Comparison of ENCODE assay signal across 8 cellular contexts in genomic region chr1:202349263-202349928, GRCh38. TPM values are rescaled to one million over a fixed set of nuclear protein-coding genes. Genes with fewer than 3 reads are reported as not detected.
DNase-seq lines count a peak whose midpoint lies in the region; ATAC-seq and TF ChIP-seq lines count a peak whose summit lies in the region.

No MANE protein-coding gene starts in this region.

- no peak overlapping the region for H3K27ac ChIP-seq in OCI-LY1 (ENCODE audit: low read depth, low read length, poor library complexity, severe bottlenecking)

- no peaks in the 10 kb centered on the region for H3K27me3 Mint-ChIP-seq in MCF 10A (ENCODE audit: insufficient read depth, unreplicated experiment)

- H3K36me3 Mint-ChIP-seq in MCF 10A (ENCODE audit: insufficient read depth, unreplicated experiment): no peaks in the 10 kb centered on the region
- H3K36me3 Mint-ChIP-seq in stimulated activated effector memory CD8-positive, alpha-beta T cell treated with anti-CD3 and anti-CD28 coated beads, Interleukin-12 subunit alpha, Interleukin-12 subunit beta, amount 100 ng/mL, for 72 hours: peaks cover 6% of the 10 kb centered on the region

- no peaks in the 10 kb centered on the region for H3K9me3 ChIP-seq in OCI-LY1 (ENCODE audit: low read length)

- H3K4me3 ChIP-seq in OCI-LY1 (ENCODE audit: low read depth, low read length, poor library complexity, severe bottlenecking): peak overlapping the region; percentile 93

- no peaks in the 10 kb centered on the region for H3K9me3 Mint-ChIP-seq in MCF 10A (ENCODE audit: unreplicated experiment)
- no peaks in the 10 kb centered on the region for H3K9me3 Mint-ChIP-seq in stimulated activated effector memory CD8-positive, alpha-beta T cell treated with anti-CD3 and anti-CD28 coated beads, Interleukin-12 subunit alpha, Interleukin-12 subunit beta, amount 100 ng/mL, for 72 hours

- H3K27me3 ChIP-seq in OCI-LY1 (ENCODE audit: insufficient read depth, low read length): no peaks in the 10 kb centered on the region

- H3K27ac Mint-ChIP-seq in MCF 10A (ENCODE audit: low read depth, unreplicated experiment): peak overlapping the region; percentile 78
- H3K27ac Mint-ChIP-seq in stimulated activated effector memory CD8-positive, alpha-beta T cell treated with anti-CD3 and anti-CD28 coated beads, Interleukin-12 subunit alpha, Interleukin-12 subunit beta, amount 100 ng/mL, for 72 hours: peak overlapping the region; percentile 96

- CTCF ChIA-PET in MCF 10A (lab: Yijun Ruan, JAX): interaction anchor here (0.5 to 4.2 kb wide), 13 partner anchors 7 to 390 kb away, joined by 3 to 29 read pairs (median 3); partner anchors contain the start of gene UBE2T

- TF ChIP-seq CTCF in OCI-LY1 (IDR thresholded peaks at IDR 0.05; ENCODE audit: low read length): no peak
- TF ChIP-seq CTCF in MCF 10A (IDR thresholded peaks at IDR 0.05; ENCODE audit: unreplicated experiment): no peak

- peaks cover 38% of the 10 kb centered on the region for H3K79me2 ChIP-seq in OCI-LY1 (ENCODE audit: insufficient read depth, low read length)

- BruUV-seq in MCF 10A (replicated peaks; lab: Mats Ljungman, UMichigan): no TSS peak

- H3K9me2 ChIP-seq in OCI-LY1 (ENCODE audit: low read depth, low read length): no peaks in the 10 kb centered on the region

- H3K9ac ChIP-seq in OCI-LY1 (ENCODE audit: low read length): peak overlapping the region; percentile 84

- peaks cover 20% of the 10 kb centered on the region for H3K4me1 ChIP-seq in OCI-LY1 (ENCODE audit: insufficient read depth, low read length, severe bottlenecking)

- no peaks in the 10 kb centered on the region for H3F3A ChIP-seq in OCI-LY1 (ENCODE audit: insufficient read depth, low read length)

- no peaks in the 10 kb centered on the region for H3K36me3 ChIP-seq in OCI-LY1 (ENCODE audit: insufficient read depth, low read length)

- peak overlapping the region; percentile 81 for H3K4me3 Mint-ChIP-seq in MCF 10A (ENCODE audit: unreplicated experiment)
- peak overlapping the region; percentile 98 for H3K4me3 Mint-ChIP-seq in stimulated activated effector memory CD8-positive, alpha-beta T cell treated with anti-CD3 and anti-CD28 coated beads, Interleukin-12 subunit alpha, Interleukin-12 subunit beta, amount 100 ng/mL, for 72 hours

- DNase-seq in Ammon's horn (ENCODE audit: low spot score) (peak; percentile 47), MCF 10A (ENCODE audit: unreplicated experiment) (peak; percentile 34), iris pigment epithelial cell (ENCODE audit: low read depth) (peak; percentile 72)
- no peak for DNase-seq in stimulated activated effector memory CD8-positive, alpha-beta T cell treated with anti-CD3 and anti-CD28 coated beads, Interleukin-12 subunit alpha, Interleukin-12 subunit beta, amount 100 ng/mL, for 72 hours (ENCODE audit: low spot score in 2 of 2)

- POLR2A ChIA-PET in MCF 10A (lab: Yijun Ruan, JAX): interaction anchor here (0.6 to 3.4 kb wide), 23 partner anchors 8 to 658 kb away, joined by 3 to 17 read pairs (median 4); partner anchors contain the start of genes PCAT6, TMEM183A and UBE2T

- H3K4me2 ChIP-seq in OCI-LY1 (ENCODE audit: low read length): peak overlapping the region; percentile 88

- H2AFZ ChIP-seq in OCI-LY1 (ENCODE audit: low read length): no peak overlapping the region

- peaks cover 31% of the 10 kb centered on the region for H3K4me1 Mint-ChIP-seq in MCF 10A (ENCODE audit: insufficient read depth, unreplicated experiment)
- peaks cover 28% of the 10 kb centered on the region for H3K4me1 Mint-ChIP-seq in stimulated activated effector memory CD8-positive, alpha-beta T cell treated with anti-CD3 and anti-CD28 coated beads, Interleukin-12 subunit alpha, Interleukin-12 subunit beta, amount 100 ng/mL, for 72 hours

- peak; percentile 7 for ATAC-seq in GM21723 (IDR thresholded peaks at IDR 0.05; ENCODE audit: unreplicated experiment)
- ATAC-seq in stimulated activated effector memory CD8-positive, alpha-beta T cell treated with anti-CD3 and anti-CD28 coated beads, Interleukin-12 subunit alpha, Interleukin-12 subunit beta, amount 100 ng/mL, for 72 hours: no peak
- ATAC-seq in HG02870 (IDR thresholded peaks at IDR 0.05; ENCODE audit: unreplicated experiment): no peak
- no peak for ATAC-seq in GM21737 (IDR thresholded peaks at IDR 0.05; ENCODE audit: unreplicated experiment)

- intact Hi-C loops in MCF 10A (cut with micrococcal nuclease): no loop called here

- no peaks in the 10 kb centered on the region for H4K20me1 ChIP-seq in OCI-LY1 (ENCODE audit: insufficient read depth, low read length)

RNA-seq across cellular contexts. Expression of gene PPP1R12B, which starts 0.9 kb away (rescaled TPM):
- total RNA-seq in MCF 10A (2022): 31.1 and 33.8 TPM in 2 replicates

RNA-seq across cellular contexts. Expression of gene UBE2T, which starts 7.7 kb away (rescaled TPM):
- 29.1 and 31.9 TPM in 2 replicates for total RNA-seq in MCF 10A (2022)

Comparison
In these comparisons a context has a peak if more than half of its experiments do, and no peak if none do; other contexts are left out.
1. DNase-seq: peak in Ammon's horn (single experiment), MCF 10A (single experiment) and iris pigment epithelial cell (single experiment); none in stimulated activated effector memory CD8-positive, alpha-beta T cell treated with anti-CD3 and anti-CD28 coated beads, Interleukin-12 subunit alpha, Interleukin-12 subunit beta, amount 100 ng/mL, for 72 hours (0 of 2).